In the genomic region with DNA sequence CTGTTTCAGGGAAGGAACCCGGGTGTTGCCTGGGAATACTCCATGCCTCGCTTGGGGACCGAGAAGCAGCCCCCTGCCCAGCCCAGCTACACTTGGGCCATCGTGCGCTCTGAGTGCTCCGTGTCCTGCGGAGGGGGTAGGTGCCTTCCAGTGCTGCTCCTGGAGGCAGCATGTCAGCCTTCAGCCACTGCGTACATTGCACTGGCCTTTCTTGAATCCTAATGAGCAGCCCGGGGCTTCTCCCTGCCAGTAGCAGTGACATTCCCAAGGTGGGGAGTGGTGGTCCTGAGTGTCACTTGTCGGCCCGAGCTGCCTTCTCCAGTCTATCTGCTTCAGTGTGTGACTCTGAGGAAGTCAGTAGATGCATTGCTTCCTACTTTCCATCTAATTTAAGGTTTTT, we compare ENCODE assay signal across 1 cellular context.
TF ChIP-seq lines count a peak whose summit lies in the region.

No MANE protein-coding gene starts in this region.

TF ChIP-seq in GM23338, 12 proteins besides CTCF, POLR2A, EP300 and RAD21:
- no peak for TF ChIP-seq ZNF331 (CRISPR knock-in tag; IDR thresholded peaks at IDR 0.05; ENCODE audit: low read depth)
- TF ChIP-seq, protein P1, sequence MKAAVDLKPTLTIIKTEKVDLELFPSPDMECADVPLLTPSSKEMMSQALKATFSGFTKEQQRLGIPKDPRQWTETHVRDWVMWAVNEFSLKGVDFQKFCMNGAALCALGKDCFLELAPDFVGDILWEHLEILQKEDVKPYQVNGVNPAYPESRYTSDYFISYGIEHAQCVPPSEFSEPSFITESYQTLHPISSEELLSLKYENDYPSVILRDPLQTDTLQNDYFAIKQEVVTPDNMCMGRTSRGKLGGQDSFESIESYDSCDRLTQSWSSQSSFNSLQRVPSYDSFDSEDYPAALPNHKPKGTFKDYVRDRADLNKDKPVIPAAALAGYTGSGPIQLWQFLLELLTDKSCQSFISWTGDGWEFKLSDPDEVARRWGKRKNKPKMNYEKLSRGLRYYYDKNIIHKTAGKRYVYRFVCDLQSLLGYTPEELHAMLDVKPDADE (IDR thresholded peaks at IDR 0.05), result no peak
- TF ChIP-seq STAT1 (IDR thresholded peaks at IDR 0.05; ENCODE audit: unreplicated experiment), result no peak
- TF ChIP-seq NANOG (IDR thresholded peaks at IDR 0.05; ENCODE audit: borderline replicate concordance), result no peak
- TF ChIP-seq EZH2phosphoT487 (IDR thresholded peaks at IDR 0.05; ENCODE audit: unreplicated experiment), result no peak
- no peak for TF ChIP-seq JUNB (IDR thresholded peaks at IDR 0.05; ENCODE audit: unreplicated experiment)
- TF ChIP-seq ZNF114 (CRISPR knock-in tag; IDR thresholded peaks at IDR 0.05), result no peak
